ENCODE assay signal across 1 cellular context in the genomic region with DNA sequence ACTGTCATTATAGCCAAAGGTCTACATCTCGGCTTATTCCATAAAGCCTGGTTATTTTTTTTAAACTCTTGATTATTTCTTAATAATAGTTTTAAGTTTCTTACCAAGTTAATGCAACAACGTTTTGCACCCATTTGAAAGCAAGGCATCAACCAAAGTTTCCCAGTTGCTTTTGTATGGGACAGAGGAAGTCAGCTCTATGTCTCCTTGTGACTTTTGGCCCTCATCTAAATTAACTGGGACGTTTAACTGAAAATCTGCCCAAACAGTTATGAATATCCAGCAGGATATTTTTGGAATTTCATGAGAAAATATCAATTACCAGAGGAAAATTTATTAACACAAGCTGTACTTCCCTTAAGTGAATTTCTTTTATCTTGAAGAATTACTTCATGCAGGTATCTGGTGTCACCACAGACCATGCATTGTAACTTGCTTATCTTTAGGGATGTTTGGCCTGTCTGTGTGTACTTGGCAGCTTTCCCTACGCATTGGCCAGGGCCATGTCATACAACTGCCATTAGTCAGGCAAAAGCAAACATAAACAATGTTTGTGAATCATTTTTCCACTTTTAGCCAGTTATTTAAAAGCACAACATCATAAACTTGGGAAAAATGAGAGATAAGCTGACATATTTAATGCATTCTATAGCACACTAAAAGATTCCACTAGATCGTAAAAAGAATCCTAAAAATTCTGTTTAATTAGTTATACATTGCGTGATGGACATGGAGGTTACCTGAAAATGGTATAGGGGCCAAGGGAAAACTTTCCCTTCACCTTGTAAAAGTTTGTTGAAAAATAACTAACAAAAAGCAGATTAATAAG.
A peak's percentile ranks its signal among the peaks of the same experiment; 100 is the strongest.
TF ChIP-seq lines count a peak whose summit lies in the region.

No MANE protein-coding gene starts in this region.

TF ChIP-seq in HEK293, 187 proteins besides CTCF, POLR2A, EP300 and RAD21 (continued from another document and continues in another):
- TF ChIP-seq, protein P1, sequence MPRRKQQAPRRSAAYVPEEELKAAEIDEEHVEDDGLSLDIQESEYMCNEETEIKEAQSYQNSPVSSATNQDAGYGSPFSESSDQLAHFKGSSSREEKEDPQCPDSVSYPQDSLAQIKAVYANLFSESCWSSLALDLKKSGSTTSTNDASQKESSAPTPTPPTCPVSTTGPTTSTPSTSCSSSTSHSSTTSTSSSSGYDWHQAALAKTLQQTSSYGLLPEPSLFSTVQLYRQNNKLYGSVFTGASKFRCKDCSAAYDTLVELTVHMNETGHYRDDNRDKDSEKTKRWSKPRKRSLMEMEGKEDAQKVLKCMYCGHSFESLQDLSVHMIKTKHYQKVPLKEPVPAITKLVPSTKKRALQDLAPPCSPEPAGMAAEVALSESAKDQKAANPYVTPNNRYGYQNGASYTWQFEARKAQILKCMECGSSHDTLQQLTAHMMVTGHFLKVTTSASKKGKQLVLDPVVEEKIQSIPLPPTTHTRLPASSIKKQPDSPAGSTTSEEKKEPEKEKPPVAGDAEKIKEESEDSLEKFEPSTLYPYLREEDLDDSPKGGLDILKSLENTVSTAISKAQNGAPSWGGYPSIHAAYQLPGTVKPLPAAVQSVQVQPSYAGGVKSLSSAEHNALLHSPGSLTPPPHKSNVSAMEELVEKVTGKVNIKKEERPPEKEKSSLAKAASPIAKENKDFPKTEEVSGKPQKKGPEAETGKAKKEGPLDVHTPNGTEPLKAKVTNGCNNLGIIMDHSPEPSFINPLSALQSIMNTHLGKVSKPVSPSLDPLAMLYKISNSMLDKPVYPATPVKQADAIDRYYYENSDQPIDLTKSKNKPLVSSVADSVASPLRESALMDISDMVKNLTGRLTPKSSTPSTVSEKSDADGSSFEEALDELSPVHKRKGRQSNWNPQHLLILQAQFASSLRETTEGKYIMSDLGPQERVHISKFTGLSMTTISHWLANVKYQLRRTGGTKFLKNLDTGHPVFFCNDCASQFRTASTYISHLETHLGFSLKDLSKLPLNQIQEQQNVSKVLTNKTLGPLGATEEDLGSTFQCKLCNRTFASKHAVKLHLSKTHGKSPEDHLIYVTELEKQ (tag by site-specific recombination; IDR thresholded peaks at IDR 0.05; ENCODE audit: borderline replicate concordance) = peak; percentile 97
- TF ChIP-seq HOXD13 (CRISPR knock-in tag; IDR thresholded peaks at IDR 0.05; ENCODE audit: borderline replicate concordance) = peak; percentile 95
- TF ChIP-seq HOXA7 (CRISPR knock-in tag; IDR thresholded peaks at IDR 0.05; ENCODE audit: borderline replicate concordance) = no peak
- no peak for TF ChIP-seq ZNF473 (tag by site-specific recombination; IDR thresholded peaks at IDR 0.05)
- TF ChIP-seq, protein P2, sequence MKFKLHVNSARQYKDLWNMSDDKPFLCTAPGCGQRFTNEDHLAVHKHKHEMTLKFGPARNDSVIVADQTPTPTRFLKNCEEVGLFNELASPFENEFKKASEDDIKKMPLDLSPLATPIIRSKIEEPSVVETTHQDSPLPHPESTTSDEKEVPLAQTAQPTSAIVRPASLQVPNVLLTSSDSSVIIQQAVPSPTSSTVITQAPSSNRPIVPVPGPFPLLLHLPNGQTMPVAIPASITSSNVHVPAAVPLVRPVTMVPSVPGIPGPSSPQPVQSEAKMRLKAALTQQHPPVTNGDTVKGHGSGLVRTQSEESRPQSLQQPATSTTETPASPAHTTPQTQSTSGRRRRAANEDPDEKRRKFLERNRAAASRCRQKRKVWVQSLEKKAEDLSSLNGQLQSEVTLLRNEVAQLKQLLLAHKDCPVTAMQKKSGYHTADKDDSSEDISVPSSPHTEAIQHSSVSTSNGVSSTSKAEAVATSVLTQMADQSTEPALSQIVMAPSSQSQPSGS (tag by site-specific recombination; IDR thresholded peaks at IDR 0.05; ENCODE audit: low read depth) = peak; percentile 82
- TF ChIP-seq ZNF558 (tag by site-specific recombination; IDR thresholded peaks at IDR 0.05) = peak; percentile 75
- TF ChIP-seq, protein P3, sequence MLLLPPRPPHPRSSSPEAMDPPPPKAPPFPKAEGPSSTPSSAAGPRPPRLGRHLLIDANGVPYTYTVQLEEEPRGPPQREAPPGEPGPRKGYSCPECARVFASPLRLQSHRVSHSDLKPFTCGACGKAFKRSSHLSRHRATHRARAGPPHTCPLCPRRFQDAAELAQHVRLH (tag by site-specific recombination; IDR thresholded peaks at IDR 0.05) = peak; percentile 90
- no peak for TF ChIP-seq ZBTB26 (tag by site-specific recombination; optimal IDR thresholded peaks at IDR 0.05)
- TF ChIP-seq, protein P4, sequence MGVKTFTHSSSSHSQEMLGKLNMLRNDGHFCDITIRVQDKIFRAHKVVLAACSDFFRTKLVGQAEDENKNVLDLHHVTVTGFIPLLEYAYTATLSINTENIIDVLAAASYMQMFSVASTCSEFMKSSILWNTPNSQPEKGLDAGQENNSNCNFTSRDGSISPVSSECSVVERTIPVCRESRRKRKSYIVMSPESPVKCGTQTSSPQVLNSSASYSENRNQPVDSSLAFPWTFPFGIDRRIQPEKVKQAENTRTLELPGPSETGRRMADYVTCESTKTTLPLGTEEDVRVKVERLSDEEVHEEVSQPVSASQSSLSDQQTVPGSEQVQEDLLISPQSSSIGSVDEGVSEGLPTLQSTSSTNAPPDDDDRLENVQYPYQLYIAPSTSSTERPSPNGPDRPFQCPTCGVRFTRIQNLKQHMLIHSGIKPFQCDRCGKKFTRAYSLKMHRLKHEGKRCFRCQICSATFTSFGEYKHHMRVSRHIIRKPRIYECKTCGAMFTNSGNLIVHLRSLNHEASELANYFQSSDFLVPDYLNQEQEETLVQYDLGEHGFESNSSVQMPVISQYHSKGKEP (tag by site-specific recombination; IDR thresholded peaks at IDR 0.05) = peak; percentile 85
- TF ChIP-seq, protein P5, sequence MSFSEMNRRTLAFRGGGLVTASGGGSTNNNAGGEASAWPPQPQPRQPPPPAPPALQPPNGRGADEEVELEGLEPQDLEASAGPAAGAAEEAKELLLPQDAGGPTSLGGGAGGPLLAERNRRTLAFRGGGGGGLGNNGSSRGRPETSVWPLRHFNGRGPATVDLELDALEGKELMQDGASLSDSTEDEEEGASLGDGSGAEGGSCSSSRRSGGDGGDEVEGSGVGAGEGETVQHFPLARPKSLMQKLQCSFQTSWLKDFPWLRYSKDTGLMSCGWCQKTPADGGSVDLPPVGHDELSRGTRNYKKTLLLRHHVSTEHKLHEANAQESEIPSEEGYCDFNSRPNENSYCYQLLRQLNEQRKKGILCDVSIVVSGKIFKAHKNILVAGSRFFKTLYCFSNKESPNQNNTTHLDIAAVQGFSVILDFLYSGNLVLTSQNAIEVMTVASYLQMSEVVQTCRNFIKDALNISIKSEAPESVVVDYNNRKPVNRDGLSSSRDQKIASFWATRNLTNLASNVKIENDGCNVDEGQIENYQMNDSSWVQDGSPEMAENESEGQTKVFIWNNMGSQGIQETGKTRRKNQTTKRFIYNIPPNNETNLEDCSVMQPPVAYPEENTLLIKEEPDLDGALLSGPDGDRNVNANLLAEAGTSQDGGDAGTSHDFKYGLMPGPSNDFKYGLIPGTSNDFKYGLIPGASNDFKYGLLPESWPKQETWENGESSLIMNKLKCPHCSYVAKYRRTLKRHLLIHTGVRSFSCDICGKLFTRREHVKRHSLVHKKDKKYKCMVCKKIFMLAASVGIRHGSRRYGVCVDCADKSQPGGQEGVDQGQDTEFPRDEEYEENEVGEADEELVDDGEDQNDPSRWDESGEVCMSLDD (tag by site-specific recombination; IDR thresholded peaks at IDR 0.05) = no peak
- TF ChIP-seq RBAK (tag by site-specific recombination; IDR thresholded peaks at IDR 0.05) = no peak
- TF ChIP-seq GLIS2 (tag by site-specific recombination; IDR thresholded peaks at IDR 0.05) = 0 out of 2 replicates have a peak, but pooled peaks have one; percentile 21
- TF ChIP-seq BCL6B (tag by site-specific recombination; IDR thresholded peaks at IDR 0.05) = peak; percentile 88
- TF ChIP-seq ZNF23 (tag by site-specific recombination; IDR thresholded peaks at IDR 0.05; ENCODE audit: borderline replicate concordance) = no peak
- TF ChIP-seq ZNF248 (tag by site-specific recombination; IDR thresholded peaks at IDR 0.05) = no peak
- TF ChIP-seq ZNF670 (tag by site-specific recombination; IDR thresholded peaks at IDR 0.05; ENCODE audit: low read depth) = no peak
- 0 out of 2 replicates have a peak, but pooled peaks have one; percentile 29 for TF ChIP-seq ZNF610 (tag by site-specific recombination; IDR thresholded peaks at IDR 0.05; ENCODE audit: borderline replicate concordance)
- no peak for TF ChIP-seq ZNF169 (tag by site-specific recombination; IDR thresholded peaks at IDR 0.05)
- TF ChIP-seq ZNF350 (tag by site-specific recombination; IDR thresholded peaks at IDR 0.05) = no peak
- no peak for TF ChIP-seq ZNF140 (tag by site-specific recombination; IDR thresholded peaks at IDR 0.05)
- no peak for TF ChIP-seq ZNF560 (tag by site-specific recombination; IDR thresholded peaks at IDR 0.05; ENCODE audit: borderline replicate concordance)
- peak; percentile 94 for TF ChIP-seq ZNF629 (tag by site-specific recombination; IDR thresholded peaks at IDR 0.05)
- peak; percentile 92 for TF ChIP-seq WT1 (tag by site-specific recombination; IDR thresholded peaks at IDR 0.05)
- TF ChIP-seq ZNF555 (tag by site-specific recombination; conservative IDR thresholded peaks at IDR 0.05) = no peak
- peak; percentile 12; the same call in 1 of the 2 replicates for TF ChIP-seq ZNF146 (tag by site-specific recombination; IDR thresholded peaks at IDR 0.05)
- TF ChIP-seq ZNF16 (tag by site-specific recombination; IDR thresholded peaks at IDR 0.05; ENCODE audit: low read depth) = no peak
- TF ChIP-seq, protein P6, sequence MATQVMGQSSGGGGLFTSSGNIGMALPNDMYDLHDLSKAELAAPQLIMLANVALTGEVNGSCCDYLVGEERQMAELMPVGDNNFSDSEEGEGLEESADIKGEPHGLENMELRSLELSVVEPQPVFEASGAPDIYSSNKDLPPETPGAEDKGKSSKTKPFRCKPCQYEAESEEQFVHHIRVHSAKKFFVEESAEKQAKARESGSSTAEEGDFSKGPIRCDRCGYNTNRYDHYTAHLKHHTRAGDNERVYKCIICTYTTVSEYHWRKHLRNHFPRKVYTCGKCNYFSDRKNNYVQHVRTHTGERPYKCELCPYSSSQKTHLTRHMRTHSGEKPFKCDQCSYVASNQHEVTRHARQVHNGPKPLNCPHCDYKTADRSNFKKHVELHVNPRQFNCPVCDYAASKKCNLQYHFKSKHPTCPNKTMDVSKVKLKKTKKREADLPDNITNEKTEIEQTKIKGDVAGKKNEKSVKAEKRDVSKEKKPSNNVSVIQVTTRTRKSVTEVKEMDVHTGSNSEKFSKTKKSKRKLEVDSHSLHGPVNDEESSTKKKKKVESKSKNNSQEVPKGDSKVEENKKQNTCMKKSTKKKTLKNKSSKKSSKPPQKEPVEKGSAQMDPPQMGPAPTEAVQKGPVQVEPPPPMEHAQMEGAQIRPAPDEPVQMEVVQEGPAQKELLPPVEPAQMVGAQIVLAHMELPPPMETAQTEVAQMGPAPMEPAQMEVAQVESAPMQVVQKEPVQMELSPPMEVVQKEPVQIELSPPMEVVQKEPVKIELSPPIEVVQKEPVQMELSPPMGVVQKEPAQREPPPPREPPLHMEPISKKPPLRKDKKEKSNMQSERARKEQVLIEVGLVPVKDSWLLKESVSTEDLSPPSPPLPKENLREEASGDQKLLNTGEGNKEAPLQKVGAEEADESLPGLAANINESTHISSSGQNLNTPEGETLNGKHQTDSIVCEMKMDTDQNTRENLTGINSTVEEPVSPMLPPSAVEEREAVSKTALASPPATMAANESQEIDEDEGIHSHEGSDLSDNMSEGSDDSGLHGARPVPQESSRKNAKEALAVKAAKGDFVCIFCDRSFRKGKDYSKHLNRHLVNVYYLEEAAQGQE (tag by site-specific recombination; IDR thresholded peaks at IDR 0.05) = no peak
- TF ChIP-seq, protein P7, sequence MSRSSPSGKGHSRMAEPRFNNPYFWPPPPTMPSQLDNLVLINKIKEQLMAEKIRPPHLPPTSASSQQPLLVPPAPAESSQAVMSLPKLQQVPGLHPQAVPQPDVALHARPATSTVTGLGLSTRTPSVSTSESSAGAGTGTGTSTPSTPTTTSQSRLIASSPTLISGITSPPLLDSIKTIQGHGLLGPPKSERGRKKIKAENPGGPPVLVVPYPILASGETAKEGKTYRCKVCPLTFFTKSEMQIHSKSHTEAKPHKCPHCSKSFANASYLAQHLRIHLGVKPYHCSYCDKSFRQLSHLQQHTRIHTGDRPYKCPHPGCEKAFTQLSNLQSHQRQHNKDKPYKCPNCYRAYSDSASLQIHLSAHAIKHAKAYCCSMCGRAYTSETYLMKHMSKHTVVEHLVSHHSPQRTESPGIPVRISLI (tag by site-specific recombination; IDR thresholded peaks at IDR 0.05) = 0 out of 2 replicates have a peak, but pooled peaks have one; percentile 61
- no peak for TF ChIP-seq ZNF335 (tag by site-specific recombination; conservative IDR thresholded peaks at IDR 0.05)
- TF ChIP-seq SCRT1 (tag by site-specific recombination; IDR thresholded peaks at IDR 0.05; ENCODE audit: borderline replicate concordance) = peak; percentile 47; the same call in 1 of the 2 replicates
- TF ChIP-seq ZNF501 (tag by site-specific recombination; IDR thresholded peaks at IDR 0.05) = no peak
- TF ChIP-seq ZNF747 (tag by site-specific recombination; IDR thresholded peaks at IDR 0.05) = no peak
- TF ChIP-seq ZNF707 (tag by site-specific recombination; IDR thresholded peaks at IDR 0.05) = no peak
- TF ChIP-seq, protein P8, sequence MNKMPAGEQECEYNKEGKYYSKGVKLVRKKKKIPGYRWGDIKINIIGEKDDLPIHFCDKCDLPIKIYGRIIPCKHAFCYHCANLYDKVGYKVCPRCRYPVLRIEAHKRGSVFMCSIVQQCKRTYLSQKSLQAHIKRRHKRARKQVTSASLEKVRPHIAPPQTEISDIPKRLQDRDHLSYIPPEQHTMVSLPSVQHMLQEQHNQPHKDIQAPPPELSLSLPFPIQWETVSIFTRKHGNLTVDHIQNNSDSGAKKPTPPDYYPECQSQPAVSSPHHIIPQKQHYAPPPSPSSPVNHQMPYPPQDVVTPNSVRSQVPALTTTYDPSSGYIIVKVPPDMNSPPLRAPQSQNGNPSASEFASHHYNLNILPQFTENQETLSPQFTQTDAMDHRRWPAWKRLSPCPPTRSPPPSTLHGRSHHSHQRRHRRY (tag by site-specific recombination; IDR thresholded peaks at IDR 0.05) = no peak
- peak; percentile 31; the same call in 1 of the 2 replicates for TF ChIP-seq ZSCAN16 (tag by site-specific recombination; IDR thresholded peaks at IDR 0.05)
- TF ChIP-seq ZNF624 (tag by site-specific recombination; IDR thresholded peaks at IDR 0.05) = no peak
- no peak for TF ChIP-seq ZNF837 (tag by site-specific recombination; IDR thresholded peaks at IDR 0.05)
- TF ChIP-seq GLI2 (tag by site-specific recombination; IDR thresholded peaks at IDR 0.05; ENCODE audit: borderline replicate concordance, low read depth) = peak; percentile 95
